8 cellular contexts compared by ENCODE assay signal in genomic region chr17:33674685-33675084, GRCh38.
DNase-seq lines count a peak whose midpoint lies in the region; ATAC-seq and TF ChIP-seq lines count a peak whose summit lies in the region.

No MANE protein-coding gene starts in this region.

- H3K27me3 Mint-ChIP-seq in endothelial cell (ENCODE audit: unreplicated experiment) = peaks cover 3% of the 10 kb centered on the region
- H3K27me3 Mint-ChIP-seq in stimulated activated naive CD8-positive, alpha-beta T cell treated with anti-CD3 and anti-CD28 coated beads, Interleukin-15, amount 100 ng/mL, for 72 hours = peaks cover 9% of the 10 kb centered on the region

- no peak overlapping the region for H3K27ac Mint-ChIP-seq in endothelial cell (ENCODE audit: unreplicated experiment)
- no peak overlapping the region for H3K27ac Mint-ChIP-seq in stimulated activated naive CD8-positive, alpha-beta T cell treated with anti-CD3 and anti-CD28 coated beads, Interleukin-15, amount 100 ng/mL, for 72 hours

- no peaks in the 10 kb centered on the region for H3K4me1 Mint-ChIP-seq in endothelial cell (ENCODE audit: unreplicated experiment)
- H3K4me1 Mint-ChIP-seq in stimulated activated naive CD8-positive, alpha-beta T cell treated with anti-CD3 and anti-CD28 coated beads, Interleukin-15, amount 100 ng/mL, for 72 hours = no peaks in the 10 kb centered on the region

- H3K9me3 Mint-ChIP-seq in endothelial cell (ENCODE audit: unreplicated experiment) = no peaks in the 10 kb centered on the region
- no peaks in the 10 kb centered on the region for H3K9me3 Mint-ChIP-seq in stimulated activated naive CD8-positive, alpha-beta T cell treated with anti-CD3 and anti-CD28 coated beads, Interleukin-15, amount 100 ng/mL, for 72 hours

- no peak overlapping the region for H3K4me3 Mint-ChIP-seq in endothelial cell (ENCODE audit: unreplicated experiment)
- H3K4me3 Mint-ChIP-seq in stimulated activated naive CD8-positive, alpha-beta T cell treated with anti-CD3 and anti-CD28 coated beads, Interleukin-15, amount 100 ng/mL, for 72 hours = no peak overlapping the region

- DNase-seq in AG09319 (ENCODE audit: extremely low read depth, low read depth) (peak; percentile 2), NCI-H1694 (lab: John Stamatoyannopoulos, UW) (peak; percentile 40), endothelial cell (ENCODE audit: low spot score) (peak; percentile 77), midbrain (lab: John Stamatoyannopoulos, UW) (peak; percentile 73)
- DNase-seq in activated CD4-positive, alpha-beta T cell treated with anti-CD3 and anti-CD28 coated beads for 48 hours = peak; percentile 66
- peak; percentile 39 to 45 for DNase-seq in stimulated activated naive CD8-positive, alpha-beta T cell treated with anti-CD3 and anti-CD28 coated beads, Interleukin-15, amount 100 ng/mL, for 72 hours
- DNase-seq in activated CD4-positive, CD25-positive, alpha-beta regulatory T cell (lab: John Stamatoyannopoulos, UW) = no peak

- TF ChIP-seq CTCF in AG09319 (IDR thresholded peaks at IDR 0.05; ENCODE audit: low read depth, low read length) (peak; percentile 77), GM12874 (IDR thresholded peaks at IDR 0.05; ENCODE audit: insufficient read depth, low read depth, low read length) (peak; percentile 67), endothelial cell (IDR thresholded peaks at IDR 0.05; ENCODE audit: unreplicated experiment) (peak; percentile 69)

- peak; percentile 67 for ATAC-seq in stimulated activated naive CD8-positive, alpha-beta T cell treated with anti-CD3 and anti-CD28 coated beads, Interleukin-15, amount 100 ng/mL, for 72 hours

- no peaks in the 10 kb centered on the region for H3K36me3 Mint-ChIP-seq in endothelial cell (ENCODE audit: low read depth, unreplicated experiment)

Comparison
In these comparisons a context has a peak if more than half of its experiments do, and no peak if none do; other contexts are left out.
1. DNase-seq: peak in AG09319 (single experiment), NCI-H1694 (single experiment), activated CD4-positive, alpha-beta T cell treated with anti-CD3 and anti-CD28 coated beads for 48 hours (single experiment), endothelial cell (single experiment), midbrain (single experiment) and stimulated activated naive CD8-positive, alpha-beta T cell treated with anti-CD3 and anti-CD28 coated beads, Interleukin-15, amount 100 ng/mL, for 72 hours (2 of 2); none in activated CD4-positive, CD25-positive, alpha-beta regulatory T cell (0 of 4).
2. Peak in every context shown above with its lines, with median percentiles within 50 percentile points of each other: CTCF ChIP-seq.